Comparison of ENCODE assay signal across 7 cellular contexts in the genomic region with DNA sequence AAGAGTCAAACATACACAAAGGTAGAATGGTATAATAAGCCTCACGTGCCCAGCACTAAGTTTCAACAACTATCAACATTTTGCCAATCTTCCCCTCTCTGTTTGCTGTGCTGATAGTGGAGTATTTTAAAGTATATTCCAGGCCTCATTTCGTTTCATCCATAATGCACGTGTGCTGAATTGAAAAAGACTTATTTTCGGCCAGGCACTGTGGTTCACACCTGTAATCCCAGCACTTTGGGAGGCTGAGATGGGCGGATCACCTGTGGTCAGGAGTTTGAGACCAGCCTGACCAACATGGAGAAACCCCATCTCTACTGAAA. TPM values are rescaled to one million over a fixed set of nuclear protein-coding genes. Genes with fewer than 3 reads are reported as not detected.
"Had no signal": no experiment of that assay in that cellular context is flagged by ENCODE, and none has a peak within 500 bp of the region (broad histone marks: within the 10 kb centered on the region; RNA-seq: fewer than 3 reads in every experiment).

No MANE protein-coding gene starts in this region.

RNA-seq across cellular contexts. Expression of gene TRIM63, which starts 37.8 kb away (rescaled TPM):
- total RNA-seq: activated CD4-positive, alpha-beta T cell treated with anti-CD3 and anti-CD28 coated beads for 36 hours; endodermal cell; foreskin keratinocyte; mononuclear cell; natural killer cell treated with Interleukin-12 subunit alpha and Interleukin-12 subunit beta and Interleukin-15 and Interleukin-18, amount 100 ng/mL, for 72 hours; smooth muscle cell; vagina had no signal
- polyA plus RNA-seq: foreskin keratinocyte had no signal

RNA-seq across cellular contexts. Expression of gene FAM110D, which starts 53.7 kb away (rescaled TPM):
- total RNA-seq: activated CD4-positive, alpha-beta T cell treated with anti-CD3 and anti-CD28 coated beads for 36 hours; foreskin keratinocyte; mononuclear cell; natural killer cell treated with Interleukin-12 subunit alpha and Interleukin-12 subunit beta and Interleukin-15 and Interleukin-18, amount 100 ng/mL, for 72 hours; smooth muscle cell had no signal
- polyA plus RNA-seq: smooth muscle cell had no signal

RNA-seq across cellular contexts. Expression of gene SLC30A2, which starts 59.3 kb away (rescaled TPM):
- total RNA-seq: activated CD4-positive, alpha-beta T cell treated with anti-CD3 and anti-CD28 coated beads for 36 hours; endodermal cell; foreskin keratinocyte; mononuclear cell; natural killer cell treated with Interleukin-12 subunit alpha and Interleukin-12 subunit beta and Interleukin-15 and Interleukin-18, amount 100 ng/mL, for 72 hours; vagina had no signal
- polyA plus RNA-seq: foreskin keratinocyte had no signal
